1 cellular context compared by ENCODE assay signal in genomic region chr17:28747046-28747691, GRCh38.
TF ChIP-seq lines count a peak whose summit lies in the region.

No MANE protein-coding gene starts in this region.

TF ChIP-seq in GM12878, 131 proteins besides CTCF, POLR2A, EP300 and RAD21:
- TF ChIP-seq SIN3A (IDR thresholded peaks at IDR 0.05; ENCODE audit: low read depth, low read length) (0 out of 2 replicates have a peak, but pooled peaks have one; percentile 3), SUZ12 (IDR thresholded peaks at IDR 0.05; ENCODE audit: unreplicated experiment) (no peak)
